In the genomic region with DNA sequence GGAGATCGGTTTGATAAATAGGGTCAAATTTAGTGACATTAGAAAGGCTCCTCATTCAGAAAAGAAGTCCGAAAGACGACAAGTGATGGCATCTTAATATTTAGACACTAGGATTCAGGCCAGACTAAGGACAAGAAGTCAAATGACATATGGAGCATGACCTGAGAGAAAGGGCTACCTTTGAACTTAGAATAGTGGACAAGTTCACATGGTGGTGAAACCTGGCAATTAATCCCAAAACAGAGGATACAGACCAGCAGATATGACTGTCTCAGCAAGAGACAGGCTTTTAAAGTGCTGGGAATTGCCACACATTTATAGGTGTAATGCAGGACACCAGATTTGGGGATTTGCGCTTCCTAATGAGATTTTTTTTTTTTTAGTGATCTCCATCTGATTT, we compare ENCODE assay signal across 28 cellular contexts.
"Had no signal": no experiment of that assay in that cellular context is flagged by ENCODE, and none has a peak within 500 bp of the region (broad histone marks: within the 10 kb centered on the region; RNA-seq: fewer than 3 reads in every experiment).

No MANE protein-coding gene starts in this region.

- H3K79me2 ChIP-seq: parathyroid adenoma had no signal

- H2AFZ ChIP-seq: neural progenitor cell, parathyroid adenoma had no signal

- H3K36me3 ChIP-seq: neural progenitor cell, ovary, spleen, suprapubic skin, transverse colon, upper lobe of right lung, uterus had no signal

- H3K4me2 ChIP-seq: neural progenitor cell, smooth muscle cell had no signal

- H3K9ac ChIP-seq: neural progenitor cell, parathyroid adenoma had no signal

- H3K4me1 ChIP-seq: neural progenitor cell, parathyroid adenoma, psoas muscle, spleen, suprapubic skin, testis, tibial artery, transverse colon, upper lobe of right lung, uterus had no signal

- H3K4me3 ChIP-seq: neural progenitor cell, ovary, psoas muscle, skin epidermis, smooth muscle cell, spleen, suprapubic skin, testis, tibial artery, transverse colon, upper lobe of right lung, uterus had no signal

- H3K27me3 ChIP-seq: neural progenitor cell, ovary, spleen, suprapubic skin, testis, tibial artery, transverse colon, upper lobe of right lung, uterus had no signal

- DNase-seq: natural killer cell; occipital lobe; ovary; posterior cingulate gyrus; psoas muscle; right cardiac atrium; spleen; stimulated activated CD4-positive, alpha-beta T cell treated with anti-CD3 and anti-CD28 coated beads, Interleukin-12 subunit alpha, Interleukin-12 subunit beta, amount 100 ng/mL, for 4 hours; stimulated activated CD4-positive, alpha-beta T cell treated with anti-CD3 and anti-CD28 coated beads, Interleukin-1b, Interleukin-23, amount 100 ng/mL, for 48 hours; stimulated activated CD4-positive, alpha-beta T cell treated with anti-CD3 and anti-CD28 coated beads, Interleukin-4, amount 100 ng/mL, for 1 hour; stimulated activated CD4-positive, alpha-beta T cell treated with anti-CD3 and anti-CD28 coated beads, Interleukin-4, amount 100 ng/mL, for 4 hours; stimulated activated CD8-positive, alpha-beta memory T cell treated with anti-CD3 and anti-CD28 coated beads, Interleukin-4, amount 100 ng/mL, for 48 hours; stimulated activated naive CD4-positive, alpha-beta T cell; stimulated activated naive CD8-positive, alpha-beta T cell treated with anti-CD3 and anti-CD28 coated beads, Interleukin-15, amount 100 ng/mL, for 72 hours; stimulated activated naive CD8-positive, alpha-beta T cell treated with anti-CD3 and anti-CD28 coated beads, Interleukin-15, Interleukin-2, amounts not matched to agents 100 U/mL and 50 U/mL, for 24 hours; substantia nigra; testis; tibial artery; transverse colon; upper lobe of right lung; uterus had no signal

- H3K27ac ChIP-seq: neural progenitor cell, ovary, parathyroid adenoma, psoas muscle, skin epidermis, spleen, suprapubic skin, testis, tibial artery, transverse colon, upper lobe of right lung, uterus had no signal

- ATAC-seq: natural killer cell; psoas muscle; right cardiac atrium; sciatic nerve; stimulated activated memory B cell treated with anti-CD40 and anti-IgM and Interleukin-4, amounts not matched to agents 10 μg/mL and 1 μg/mL and 100 μg/mL, for 72 hours; stimulated activated naive CD8-positive, alpha-beta T cell treated with anti-CD3 and anti-CD28 coated beads, Interleukin-15, amount 100 ng/mL, for 72 hours; stimulated activated naive CD8-positive, alpha-beta T cell treated with anti-CD3 and anti-CD28 coated beads, Interleukin-15, Interleukin-2, amounts not matched to agents 100 U/mL and 50 U/mL, for 24 hours; upper lobe of right lung had no signal

- H3K9me3 ChIP-seq: ovary, psoas muscle, spleen, suprapubic skin, testis, tibial artery, transverse colon, upper lobe of right lung, uterus had no signal
